ENCODE assay signal across 9 cellular contexts in the genomic region with DNA sequence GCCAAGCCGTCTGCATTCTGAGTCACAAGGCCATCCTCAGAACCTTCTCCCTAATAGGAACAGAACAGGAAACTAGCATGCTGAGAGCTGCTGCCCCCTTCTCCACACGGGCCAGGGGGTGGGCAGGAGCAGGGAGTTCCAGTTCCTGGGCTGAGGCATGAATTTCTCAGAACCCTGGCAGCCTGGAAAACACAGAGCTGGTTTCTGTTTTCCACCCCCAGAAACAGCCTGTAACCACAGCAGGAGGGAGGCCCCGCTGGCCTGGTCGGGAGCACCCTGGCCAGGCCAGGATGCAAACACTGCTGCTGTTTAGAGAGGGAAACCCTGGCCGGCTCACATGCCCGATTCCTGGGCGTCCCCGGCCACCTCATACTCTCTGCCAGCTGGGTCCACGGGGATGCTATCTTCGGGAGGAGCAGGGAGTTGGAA.
DNase-seq lines count a peak whose midpoint lies in the region; ATAC-seq and TF ChIP-seq lines count a peak whose summit lies in the region.
"Had no signal": no experiment of that assay in that cellular context is flagged by ENCODE, and none has a peak within 500 bp of the region (broad histone marks: within the 10 kb centered on the region; RNA-seq: fewer than 3 reads in every experiment).

No MANE protein-coding gene starts in this region.

- DNase-seq in Right ventricle myocardium inferior (ENCODE audit: missing footprints) (no peak), cardiac septum (ENCODE audit: low spot score) (no peak), dedifferentiated amniotic fluid mesenchymal stem cell (ENCODE audit: extremely low spot score) (peak; percentile 23), midbrain (lab: John Stamatoyannopoulos, UW) (peak; percentile 29), body of pancreas (no peak), activated T-cell treated with anti-CD3 and anti-CD28 coated beads for 4 hours (no peak), WERI-Rb-1 (no peak)

- no peak overlapping the region for H3K4me3 ChIP-seq in body of pancreas
- no peak overlapping the region for H3K4me3 ChIP-seq in WERI-Rb-1 (ENCODE audit: low read depth, low read length)

- H3K27ac ChIP-seq in body of pancreas, result peak overlapping the region in 1 of 4 donors; percentile 23
- no peak overlapping the region for H3K27ac ChIP-seq in WERI-Rb-1
- H3K27ac ChIP-seq: epithelial cell of prostate had no signal

- H3K4me1 ChIP-seq in body of pancreas, result no peaks in the 10 kb centered on the region

- ATAC-seq in Right ventricle myocardium inferior (peak; percentile 85), GM18520 (IDR thresholded peaks at IDR 0.05; ENCODE audit: unreplicated experiment) (no peak), body of pancreas (no peak)

- WGBS in body of pancreas, 2 donors, result 50 to 54% methylated on average over 1 to 10 of the region's 10 CpGs

- H3K36me3 ChIP-seq in body of pancreas (replicated peaks in 1 of 2; ENCODE audit: insufficient read depth in 1 of 2, low read depth in 2 of 2) (no peaks in the 10 kb centered on the region), WERI-Rb-1 (no peaks in the 10 kb centered on the region)

- TF ChIP-seq POLR2A in body of pancreas (IDR thresholded peaks at IDR 0.05), result no peak

- intact Hi-C loops in Right ventricle myocardium inferior (cut with DNase I), result loop anchor here (10.0 kb wide), 1 partner anchor 82 kb away; no protein-coding TSS in a partner anchor
- intact Hi-C loops in cardiac septum (cut with DNase I), result no loop called here
- intact Hi-C loops in body of pancreas (cut with DNase I), result no loop called here

- no peak for TF ChIP-seq CTCF in body of pancreas (IDR thresholded peaks at IDR 0.05)
- no peak for TF ChIP-seq CTCF in WERI-Rb-1 (IDR thresholded peaks at IDR 0.05; ENCODE audit: low read depth, low read length)

- H3K9me3 ChIP-seq in body of pancreas (no peaks in the 10 kb centered on the region), WERI-Rb-1 (ENCODE audit: severe bottlenecking) (peaks cover 6% of the 10 kb centered on the region)

- H3K27me3 ChIP-seq in body of pancreas (no peaks in the 10 kb centered on the region), WERI-Rb-1 (ENCODE audit: insufficient read depth, low read depth, severe bottlenecking) (peaks cover 85% of the 10 kb centered on the region)

Comparison
In these comparisons a context has a peak if more than half of its experiments do, and no peak if none do; other contexts are left out.
1. DNase-seq: peak in dedifferentiated amniotic fluid mesenchymal stem cell (single experiment) and midbrain (single experiment); none in Right ventricle myocardium inferior (single experiment), cardiac septum (single experiment), body of pancreas (0 of 4), activated T-cell treated with anti-CD3 and anti-CD28 coated beads for 4 hours (single experiment) and WERI-Rb-1 (single experiment).